ENCODE assay signal across 20 cellular contexts in the genomic region with DNA sequence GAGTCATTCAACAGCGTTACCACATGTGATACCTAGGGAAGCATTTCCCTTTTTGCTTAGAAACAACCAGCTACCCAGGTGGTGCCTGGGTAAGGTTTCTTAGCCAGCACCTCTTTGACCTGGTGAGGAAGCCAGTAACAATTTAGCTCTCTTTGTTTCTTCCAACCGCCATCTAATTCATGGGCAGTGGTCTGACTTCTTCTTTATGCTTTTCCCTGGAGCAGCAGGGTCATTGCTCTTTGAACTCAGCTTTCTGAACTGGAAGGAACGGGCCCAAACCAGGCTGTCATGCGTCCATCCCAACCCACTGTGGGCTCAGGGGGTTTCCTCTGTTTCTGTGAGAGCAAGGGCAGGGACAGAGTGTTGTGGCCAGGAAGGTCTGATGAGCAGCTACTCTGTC.
A peak's percentile ranks its signal among the peaks of the same experiment; 100 is the strongest.
DNase-seq lines count a peak whose midpoint lies in the region; ATAC-seq, FAIRE-seq and TF ChIP-seq lines count a peak whose summit lies in the region.
"Had no signal": no experiment of that assay in that cellular context is flagged by ENCODE, and none has a peak within 500 bp of the region (broad histone marks: within the 10 kb centered on the region; RNA-seq: fewer than 3 reads in every experiment).

No MANE protein-coding gene starts in this region.

- no peak overlapping the region for H2BK120ac ChIP-seq in mesendoderm (ENCODE audit: low read depth, low read length)
- H2BK120ac ChIP-seq in neuronal stem cell (ENCODE audit: low read depth, low read length): no peak overlapping the region

- H3K9me3 ChIP-seq in GM12878 (replicated peaks; ENCODE audit: control insufficient read depth, insufficient read depth, low read length) (no peaks in the 10 kb centered on the region), neuronal stem cell (replicated peaks in 1 of 2; ENCODE audit: control insufficient read depth in 2 of 2, insufficient read depth in 1 of 2, low read depth in 1 of 2, low read length in 2 of 2) (no peaks in the 10 kb centered on the region)
- H3K9me3 ChIP-seq in effector memory CD4-positive, alpha-beta T cell (ENCODE audit: control insufficient read depth, low read length): no peaks in the 10 kb centered on the region
- H3K9me3 ChIP-seq: A549, Caco-2 had no signal

- no peak overlapping the region for H4K5ac ChIP-seq in mesendoderm (ENCODE audit: low read length)

- SMC1A ChIA-PET in GM12878 (lab: Charles Lee; ENCODE audit: uncharacterized antibody, unreplicated experiment): interaction anchor here (1.0 kb wide), 1 partner anchor 20 kb away, joined by 4 read pairs; no protein-coding TSS in a partner anchor

- H4K8ac ChIP-seq in mesendoderm (ENCODE audit: low read depth, low read length) (no peak overlapping the region), neuronal stem cell (ENCODE audit: low read depth, low read length) (no peak overlapping the region)

- H3K14ac ChIP-seq in neuronal stem cell (ENCODE audit: low read length): no peak overlapping the region

- no peak overlapping the region for H3K9ac ChIP-seq in GM12878 (ENCODE audit: control insufficient read depth, insufficient read depth, low read length)
- no peak overlapping the region for H3K9ac ChIP-seq in mesendoderm (ENCODE audit: low read length)
- no peak overlapping the region for H3K9ac ChIP-seq in neuronal stem cell (ENCODE audit: low read depth, low read length, poor library complexity)

- in situ Hi-C loops in GM12878 (cut with MboI): no loop called here

- H3K36me3 ChIP-seq in GM12878 (ENCODE audit: control insufficient read depth in 2 of 2, insufficient read depth in 2 of 2, low read length in 1 of 2) (no peaks in the 10 kb centered on the region), mesendoderm (ENCODE audit: control insufficient read depth, insufficient read depth, low read length) (no peaks in the 10 kb centered on the region), neuronal stem cell (replicated peaks in 1 of 2; ENCODE audit: control insufficient read depth in 2 of 2, insufficient read depth in 2 of 2, low read length in 2 of 2) (no peaks in the 10 kb centered on the region)
- H3K36me3 ChIP-seq in effector memory CD4-positive, alpha-beta T cell (ENCODE audit: control insufficient read depth, insufficient read depth, low read length): no peaks in the 10 kb centered on the region

- BruUV-seq in GM12878 (replicated peaks; lab: Mats Ljungman, UMichigan): no TSS peak

- no peak overlapping the region for H3K4me3 ChIP-seq in GM12878
- no peak overlapping the region for H3K4me3 ChIP-seq in mesendoderm (ENCODE audit: low read length)
- H3K4me3 ChIP-seq in neuronal stem cell (ENCODE audit: low read length in 2 of 2): no peak overlapping the region
- no peak overlapping the region for H3K4me3 ChIP-seq in effector memory CD4-positive, alpha-beta T cell (ENCODE audit: insufficient read depth, low read depth, low read length, poor library complexity, severe bottlenecking)
- no peak overlapping the region for H3K4me3 ChIP-seq in dorsolateral prefrontal cortex
- H3K4me3 ChIP-seq: A549 had no signal

- DNase-seq in NCI-H146 (lab: John Stamatoyannopoulos, UW) (peak; percentile 51), NCI-H146 treated with DMSO at 0.1 percent for 48 hours (lab: John Stamatoyannopoulos, UW; ENCODE audit: unreplicated experiment) (no peak), GM12878 (ENCODE audit: low read depth, low spot score) (no peak), mesendoderm (no peak), neuronal stem cell (ENCODE audit: low spot score) (no peak), dorsolateral prefrontal cortex (no peak)
- no peak for DNase-seq in effector memory CD4-positive, alpha-beta T cell
- DNase-seq: AML-193; Caco-2; CD4-positive, alpha-beta T cell; DMS153; DMS79; GDM1; HCEC 1CT had no signal

- H4K91ac ChIP-seq in neuronal stem cell (ENCODE audit: low read depth, low read length, poor library complexity): no peak overlapping the region

- no peaks in the 10 kb centered on the region for H3K79me2 ChIP-seq in GM12878 (ENCODE audit: control insufficient read depth, insufficient read depth, low read length)
- H3K79me2 ChIP-seq in mesendoderm (ENCODE audit: control insufficient read depth, insufficient read depth, low read length): no peaks in the 10 kb centered on the region

- H3K4me2 ChIP-seq in GM12878 (ENCODE audit: control insufficient read depth, insufficient read depth) (no peak overlapping the region), mesendoderm (ENCODE audit: low read length) (no peak overlapping the region), neuronal stem cell (ENCODE audit: insufficient read depth, low read length, poor library complexity, severe bottlenecking) (no peak overlapping the region)
- H3K4me2 ChIP-seq: A549 had no signal

- no peak overlapping the region for H3K23ac ChIP-seq in mesendoderm (ENCODE audit: low read length)
- no peak overlapping the region for H3K23ac ChIP-seq in neuronal stem cell (ENCODE audit: low read depth, low read length, poor library complexity)

- no peak for TF ChIP-seq CTCF in GM12878 (IDR thresholded peaks at IDR 0.05 in 2 of 3, conservative IDR thresholded peaks at IDR 0.05 in 1 of 3; ENCODE audit: control insufficient read depth in 2 of 3, extremely low read depth in 1 of 3, insufficient read depth in 1 of 3, low read depth in 3 of 3, low read length in 3 of 3)
- TF ChIP-seq CTCF in dorsolateral prefrontal cortex (IDR thresholded peaks at IDR 0.05 in 54 of 56, conservative IDR thresholded peaks at IDR 0.05 in 2 of 56; ENCODE audit: low read depth in 1 of 56, partially characterized antibody in 56 of 56): no peak

- H3K27me3 ChIP-seq in GM12878 (replicated peaks in 1 of 2; ENCODE audit: control insufficient read depth in 2 of 2, insufficient read depth in 2 of 2, low read length in 1 of 2) (no peaks in the 10 kb centered on the region), mesendoderm (ENCODE audit: insufficient read depth, low read length, poor library complexity) (no peaks in the 10 kb centered on the region), neuronal stem cell (ENCODE audit: control insufficient read depth in 3 of 3, insufficient read depth in 3 of 3, low read depth in 1 of 3, low read length in 3 of 3) (no peaks in the 10 kb centered on the region), dorsolateral prefrontal cortex (no peaks in the 10 kb centered on the region)
- no peaks in the 10 kb centered on the region for H3K27me3 ChIP-seq in effector memory CD4-positive, alpha-beta T cell (replicated peaks; ENCODE audit: control insufficient read depth, insufficient read depth, low read length, poor library complexity, severe bottlenecking)

- H3K27ac ChIP-seq in GM12878 (ENCODE audit: control insufficient read depth, insufficient read depth) (no peak overlapping the region), mesendoderm (ENCODE audit: low read depth, low read length) (no peak overlapping the region), neuronal stem cell (replicated peaks; ENCODE audit: low read length) (no peak overlapping the region), dorsolateral prefrontal cortex (no peak overlapping the region)
- no peak overlapping the region for H3K27ac ChIP-seq in effector memory CD4-positive, alpha-beta T cell (ENCODE audit: insufficient read depth, low read length, poor library complexity, severe bottlenecking)
- H3K27ac ChIP-seq: 22Rv1, A549, C4-2B had no signal

- H2BK12ac ChIP-seq in neuronal stem cell (ENCODE audit: low read length): no peak overlapping the region

- no peaks in the 10 kb centered on the region for H3K79me1 ChIP-seq in mesendoderm (ENCODE audit: low read length)
- H3K79me1 ChIP-seq in neuronal stem cell (ENCODE audit: low read depth, low read length): no peaks in the 10 kb centered on the region

- no peak overlapping the region for H2AK5ac ChIP-seq in mesendoderm (ENCODE audit: low read length)
- H2AK5ac ChIP-seq in neuronal stem cell (ENCODE audit: low read depth, low read length): no peak overlapping the region

- no peak for TF ChIP-seq EP300 in GM12878 (IDR thresholded peaks at IDR 0.05; ENCODE audit: borderline replicate concordance in 1 of 2, control insufficient read depth in 1 of 2, low read depth in 2 of 2, low read length in 2 of 2)

- H2BK15ac ChIP-seq in mesendoderm (replicated peaks; ENCODE audit: low read depth): no peak overlapping the region
- no peak overlapping the region for H2BK15ac ChIP-seq in neuronal stem cell (ENCODE audit: low read length)

- no peaks in the 10 kb centered on the region for H4K20me1 ChIP-seq in GM12878 (ENCODE audit: control insufficient read depth, insufficient read depth)

- H3K18ac ChIP-seq in mesendoderm (ENCODE audit: low read length) (no peak overlapping the region), neuronal stem cell (ENCODE audit: low read length) (no peak overlapping the region)

- no peak for TF ChIP-seq RAD21 in GM12878 (IDR thresholded peaks at IDR 0.05; ENCODE audit: insufficient read depth, low read depth, low read length)

- no peak for FAIRE-seq in GM12878 (lab: Jason Lieb, UNC)
- FAIRE-seq: A549, H54, HTR-8/SVneo had no signal

- RAD21 ChIA-PET in GM12878 (lab: Charles Lee; ENCODE audit: unreplicated experiment): no interaction called here

- intact Hi-C loops in GM12878 (cut with micrococcal nuclease; ENCODE audit: unreplicated experiment) (no loop called here), dorsolateral prefrontal cortex (cut with DNase I) (no loop called here)

- H3K56ac ChIP-seq in mesendoderm (ENCODE audit: low read length): peak overlapping the region; percentile 67

- H2BK5ac ChIP-seq in mesendoderm (ENCODE audit: low read length) (peak overlapping the region; percentile 30), neuronal stem cell (ENCODE audit: low read length) (no peak overlapping the region)

- TF ChIP-seq POLR2A in GM12878 (IDR thresholded peaks at IDR 0.05; ENCODE audit: low read depth, low read length): no peak

- CTCF ChIA-PET in GM12878 (lab: Yijun Ruan, JAX): interaction anchor here (0.9 kb wide), 1 partner anchor 24 kb away, joined by 4 read pairs; no protein-coding TSS in a partner anchor

- H3K4ac ChIP-seq in mesendoderm (ENCODE audit: low read depth, low read length) (no peak overlapping the region), neuronal stem cell (ENCODE audit: low read length) (no peak overlapping the region)

- POLR2A ChIA-PET in GM12878 (lab: Charles Lee): no interaction called here

- H3K4me1 ChIP-seq in GM12878 (ENCODE audit: control insufficient read depth, insufficient read depth, low read length) (no peaks in the 10 kb centered on the region), mesendoderm (ENCODE audit: control insufficient read depth, low read depth, low read length) (peaks cover 3% of the 10 kb centered on the region), neuronal stem cell (ENCODE audit: control insufficient read depth in 2 of 2, insufficient read depth in 1 of 2, low read depth in 1 of 2, low read length in 2 of 2) (peaks cover 7 to 11% of the 10 kb centered on the region in 2 donors)
- no peaks in the 10 kb centered on the region for H3K4me1 ChIP-seq in effector memory CD4-positive, alpha-beta T cell (ENCODE audit: control insufficient read depth, insufficient read depth, low read length, poor library complexity, severe bottlenecking)
- H3K4me1 ChIP-seq: A549, Caco-2 had no signal

- ATAC-seq in GM12878 (0 out of 3 replicates have a peak, but pooled peaks have one; percentile 19), HG02973 (IDR thresholded peaks at IDR 0.05; ENCODE audit: unreplicated experiment) (no peak)
- ATAC-seq: A549 had no signal

- 4% methylated on average over 4 of the region's 4 CpGs for WGBS in GM12878 (ENCODE audit: insufficient coverage, insufficient replicate concordance, low lambda C conversion rate, missing lambda C conversion rate)
- WGBS in mesendoderm (ENCODE audit: extremely low coverage, insufficient coverage, low lambda C conversion rate): no CpG with 5 or more reads among the region's 4 CpGs
- WGBS in neuronal stem cell (ENCODE audit: extremely low coverage in 2 of 2, insufficient read length in 2 of 2, insufficient replicate concordance in 1 of 2), 2 donors: no CpG with 5 or more reads among the region's 4 CpGs

- H2AFZ ChIP-seq in GM12878 (ENCODE audit: control insufficient read depth, low read depth, low read length) (no peak overlapping the region), neuronal stem cell (ENCODE audit: low read length) (peak overlapping the region; percentile 86)
